In genomic region chr9:130692365-130692764, GRCh38 we compare ENCODE assay signal across 10 cellular contexts. TPM values are rescaled to one million over a fixed set of nuclear protein-coding genes. Genes with fewer than 3 reads are reported as not detected.
DNase-seq lines count a peak whose midpoint lies in the region; ATAC-seq and TF ChIP-seq lines count a peak whose summit lies in the region.
"Had no signal": no experiment of that assay in that cellular context is flagged by ENCODE, and none has a peak within 500 bp of the region (broad histone marks: within the 10 kb centered on the region; RNA-seq: fewer than 3 reads in every experiment).

No MANE protein-coding gene starts in this region.

- peak overlapping the region in 1 of 2 experiments; percentile 20 for H3K4ac ChIP-seq in mesenchymal stem cell (ENCODE audit: low read depth in 1 of 2, low read length in 2 of 2)

- no peak overlapping the region for H2BK15ac ChIP-seq in mesenchymal stem cell (ENCODE audit: low read depth, poor library complexity, severe bottlenecking)

- TF ChIP-seq CTCF in BJ (IDR thresholded peaks at IDR 0.05; ENCODE audit: insufficient read depth, low read depth, low read length) (0 out of 2 replicates have a peak, but pooled peaks have one; percentile 16), HFFc6 (IDR thresholded peaks at IDR 0.05) (peak; percentile 46; the same call in 1 of the 2 replicates)

- peak overlapping the region; percentile 21 for H2AFZ ChIP-seq in mesenchymal stem cell (ENCODE audit: low read depth, low read length)

- ATAC-seq in GM18498 (IDR thresholded peaks at IDR 0.05; ENCODE audit: unreplicated experiment) (no peak), HG03571 (IDR thresholded peaks at IDR 0.05; ENCODE audit: unreplicated experiment) (no peak), HG03457 (IDR thresholded peaks at IDR 0.05; ENCODE audit: unreplicated experiment) (no peak)

- no peak overlapping the region for H3K14ac ChIP-seq in mesenchymal stem cell (ENCODE audit: low read length in 2 of 2)

- no peak overlapping the region for H2AK5ac ChIP-seq in mesenchymal stem cell (ENCODE audit: low read length, severe bottlenecking)

- no peak overlapping the region for H3K23ac ChIP-seq in mesenchymal stem cell (ENCODE audit: low read length in 2 of 2)

- no peak overlapping the region; the same call in 1 of the 2 replicates for H3K4me3 Mint-ChIP-seq in HFFc6

- no peaks in the 10 kb centered on the region for H3K9me3 ChIP-seq in mesenchymal stem cell (ENCODE audit: control insufficient read depth, low read length)

- no peak overlapping the region for H3K18ac ChIP-seq in mesenchymal stem cell (ENCODE audit: low read depth in 1 of 2, low read length in 2 of 2)

- CTCF ChIA-PET in BJ (lab: Yijun Ruan, JAX) = interaction anchor here (1.3 to 2.6 kb wide), 4 partner anchors 8 to 232 kb away, joined by 3 to 17 read pairs (median 3); no protein-coding TSS in a partner anchor

- peaks cover 2% of the 10 kb centered on the region; the same call in 1 of the 2 replicates for H3K36me3 ChIP-seq in BJ (ENCODE audit: control insufficient read depth, insufficient read depth, low read length)
- peaks cover 10 to 22% of the 10 kb centered on the region in 2 experiments for H3K36me3 ChIP-seq in mesenchymal stem cell (ENCODE audit: control insufficient read depth in 1 of 2, insufficient read depth in 2 of 2, low read depth in 1 of 2, low read length in 2 of 2)

- no peaks in the 10 kb centered on the region; the same call in 1 of the 2 replicates for H3K27me3 Mint-ChIP-seq in HFFc6 (ENCODE audit: insufficient read depth)

- peaks cover 22% of the 10 kb centered on the region for H3K36me3 Mint-ChIP-seq in HFFc6 (ENCODE audit: low read depth)

- no peak for DNase-seq in BJ (ENCODE audit: low read depth)
- DNase-seq in HFFc6 = no peak
- peak; percentile 43 for DNase-seq in mesenchymal stem cell
- DNase-seq in NCI-H1694 (lab: John Stamatoyannopoulos, UW) = no peak
- DNase-seq: NCI-H187, small intestine had no signal

- peaks cover 16% of the 10 kb centered on the region for H3K79me1 ChIP-seq in mesenchymal stem cell (replicated peaks; ENCODE audit: low read length, poor library complexity, severe bottlenecking)

- H2BK12ac ChIP-seq in mesenchymal stem cell (ENCODE audit: low read length in 2 of 2) = no peak overlapping the region

- H3K27me3 ChIP-seq in BJ (ENCODE audit: control insufficient read depth, insufficient read depth, low read length) (no peaks in the 10 kb centered on the region), mesenchymal stem cell (ENCODE audit: control insufficient read depth in 1 of 2, insufficient read depth in 1 of 2, low read length in 2 of 2) (no peaks in the 10 kb centered on the region)

- H3K27ac Mint-ChIP-seq in HFFc6 = no peak overlapping the region

- no peak overlapping the region for H3K9ac ChIP-seq in mesenchymal stem cell (ENCODE audit: low read length)

- POLR2A ChIA-PET in BJ (lab: Charles Lee) = no interaction called here

- H2BK5ac ChIP-seq in mesenchymal stem cell (ENCODE audit: low read depth, low read length, poor library complexity, severe bottlenecking) = no peak overlapping the region

- H3K9me3 Mint-ChIP-seq in HFFc6 = no peaks in the 10 kb centered on the region

- no peak overlapping the region for H2BK120ac ChIP-seq in mesenchymal stem cell (ENCODE audit: low read depth, low read length)

- no peak overlapping the region for H3K4me2 ChIP-seq in mesenchymal stem cell (ENCODE audit: low read length, poor library complexity, severe bottlenecking)

- peaks cover 51% of the 10 kb centered on the region for H3K4me1 Mint-ChIP-seq in HFFc6 (ENCODE audit: low read depth)

- no peak overlapping the region for H4K91ac ChIP-seq in mesenchymal stem cell (ENCODE audit: low read length)

- H3K27ac ChIP-seq in cingulate gyrus (ENCODE audit: low read depth, low read length) (peak overlapping the region; percentile 84), mesenchymal stem cell (ENCODE audit: low read length, poor library complexity, severe bottlenecking) (no peak overlapping the region)

- H3K4me3 ChIP-seq in BJ (ENCODE audit: low read depth, low read length) = no peak overlapping the region
- no peak overlapping the region for H3K4me3 ChIP-seq in mesenchymal stem cell (ENCODE audit: insufficient read depth in 1 of 2, low read depth in 1 of 2, low read length in 2 of 2)

- 34% methylated on average over 26 of the region's 26 CpGs for WGBS in mesenchymal stem cell

- peaks cover 5% of the 10 kb centered on the region for H3K4me1 ChIP-seq in mesenchymal stem cell (ENCODE audit: control insufficient read depth, insufficient read depth, low read depth, low read length)

- peak overlapping the region; percentile 96 for H4K8ac ChIP-seq in mesenchymal stem cell (ENCODE audit: low read length)

RNA-seq across cellular contexts. Expression of gene EXOSC2, which starts 1.2 kb away (rescaled TPM):
- 19.8 and 20.3 TPM in 2 replicates for polyA plus RNA-seq in BJ (2011; rRNA removed)
- polyA minus RNA-seq in BJ (2011; rRNA and poly(A)+ RNA removed) = 12.2 and 15.2 TPM in 2 replicates
- total RNA-seq in HFFc6 (2021; fragmentation: NEBNext Ultra II Directional; extraction: Animal tissue kit (Norgen Biotek cat#: 25700)) = 10 to 100 TPM; 27.8 to 36.7 (median 33.8) TPM
- polyA plus RNA-seq in mesenchymal stem cell (2013, experiment 1 of 2) = 6.9 TPM
- polyA plus RNA-seq in mesenchymal stem cell (2013, experiment 2 of 2) = 6.9 TPM

RNA-seq across cellular contexts. Expression of gene PRDM12, which starts 28.0 kb away (rescaled TPM):
- not detected in 2 replicates for polyA plus RNA-seq in BJ (2011; rRNA removed)
- not detected in 2 replicates for polyA minus RNA-seq in BJ (2011; rRNA and poly(A)+ RNA removed)
- total RNA-seq in HFFc6 (2021; fragmentation: NEBNext Ultra II Directional; extraction: Animal tissue kit (Norgen Biotek cat#: 25700)) = under 1 TPM in 3 of 6 experiments, not detected in 3; 0.10 to 0.17 (median 0.12) TPM
- polyA plus RNA-seq in mesenchymal stem cell (2013, experiment 1 of 2) = 0.03 TPM
- polyA plus RNA-seq in mesenchymal stem cell (2013, experiment 2 of 2) = 0.04 TPM
